1 cellular context compared by ENCODE assay signal in genomic region chr19:7925171-7925837, GRCh38.
TF ChIP-seq lines count a peak whose summit lies in the region.

No MANE protein-coding gene starts in this region.

TF ChIP-seq in WTC11, 78 proteins besides CTCF, POLR2A, EP300 and RAD21 (continued from another document and continues in another):
- TF ChIP-seq CDX4 (CRISPR knock-in tag; IDR thresholded peaks at IDR 0.05; ENCODE audit: borderline replicate concordance) (no peak), ZNF416 (CRISPR knock-in tag; IDR thresholded peaks at IDR 0.05) (peak; percentile 70; the same call in 1 of the 2 replicates), CREM (CRISPR knock-in tag; IDR thresholded peaks at IDR 0.05) (peak; percentile 55; the same call in 1 of the 2 replicates), MAX (CRISPR knock-in tag; IDR thresholded peaks at IDR 0.05) (peak; percentile 98), ZNF121 (CRISPR knock-in tag; IDR thresholded peaks at IDR 0.05) (no peak), SMAD3 (CRISPR knock-in tag; IDR thresholded peaks at IDR 0.05; ENCODE audit: borderline replicate concordance) (peak; percentile 91), ZNF423 (CRISPR knock-in tag; IDR thresholded peaks at IDR 0.05) (peak; percentile 66; the same call in 1 of the 2 replicates), AR (CRISPR knock-in tag; IDR thresholded peaks at IDR 0.05) (no peak), PRRX2 (CRISPR knock-in tag; IDR thresholded peaks at IDR 0.05) (no peak), TP53 (CRISPR knock-in tag; IDR thresholded peaks at IDR 0.05) (peak; percentile 97), RELA (CRISPR knock-in tag; IDR thresholded peaks at IDR 0.05; ENCODE audit: borderline replicate concordance) (peak; percentile 92; the same call in 1 of the 2 replicates), MXD4 (CRISPR knock-in tag; IDR thresholded peaks at IDR 0.05; ENCODE audit: borderline replicate concordance) (no peak), TCF7 (CRISPR knock-in tag; IDR thresholded peaks at IDR 0.05; ENCODE audit: low read depth) (peak; percentile 86; the same call in 1 of the 2 replicates), ZNF232 (CRISPR knock-in tag; IDR thresholded peaks at IDR 0.05) (peak; percentile 92), KAT7 (CRISPR knock-in tag; IDR thresholded peaks at IDR 0.05; ENCODE audit: borderline replicate concordance) (peak; percentile 92), PRDM15 (CRISPR knock-in tag; IDR thresholded peaks at IDR 0.05) (peak; percentile 48; the same call in 1 of the 2 replicates), ZNF512 (CRISPR knock-in tag; IDR thresholded peaks at IDR 0.05; ENCODE audit: borderline replicate concordance) (no peak), CREB1 (CRISPR knock-in tag; IDR thresholded peaks at IDR 0.05) (peak; percentile 88; the same call in 1 of the 2 replicates), TEAD4 (CRISPR knock-in tag; IDR thresholded peaks at IDR 0.05) (peak; percentile 65; the same call in 1 of the 2 replicates), MYBL2 (CRISPR knock-in tag; IDR thresholded peaks at IDR 0.05) (peak; percentile 94), ATF1 (CRISPR knock-in tag; IDR thresholded peaks at IDR 0.05) (peak; percentile 51; the same call in 1 of the 2 replicates), IRF2 (CRISPR knock-in tag; IDR thresholded peaks at IDR 0.05; ENCODE audit: borderline replicate concordance, low read depth) (no peak), TEAD1 (CRISPR knock-in tag; IDR thresholded peaks at IDR 0.05) (peak; percentile 96), ESRRA (CRISPR knock-in tag; IDR thresholded peaks at IDR 0.05; ENCODE audit: borderline replicate concordance) (peak; percentile 93), NFYB (CRISPR knock-in tag; conservative IDR thresholded peaks at IDR 0.05; ENCODE audit: low read depth) (peak; percentile 29), IRF1 (CRISPR knock-in tag; IDR thresholded peaks at IDR 0.05) (peak; percentile 77; the same call in 1 of the 2 replicates), AFF4 (CRISPR knock-in tag; IDR thresholded peaks at IDR 0.05; ENCODE audit: borderline replicate concordance) (no peak), HMGXB4 (CRISPR knock-in tag; IDR thresholded peaks at IDR 0.05) (peak; percentile 88), NR3C1 (CRISPR knock-in tag; conservative IDR thresholded peaks at IDR 0.05; ENCODE audit: low read depth) (peak; percentile 85; the same call in 1 of the 2 replicates)
- TF ChIP-seq, protein P1, sequence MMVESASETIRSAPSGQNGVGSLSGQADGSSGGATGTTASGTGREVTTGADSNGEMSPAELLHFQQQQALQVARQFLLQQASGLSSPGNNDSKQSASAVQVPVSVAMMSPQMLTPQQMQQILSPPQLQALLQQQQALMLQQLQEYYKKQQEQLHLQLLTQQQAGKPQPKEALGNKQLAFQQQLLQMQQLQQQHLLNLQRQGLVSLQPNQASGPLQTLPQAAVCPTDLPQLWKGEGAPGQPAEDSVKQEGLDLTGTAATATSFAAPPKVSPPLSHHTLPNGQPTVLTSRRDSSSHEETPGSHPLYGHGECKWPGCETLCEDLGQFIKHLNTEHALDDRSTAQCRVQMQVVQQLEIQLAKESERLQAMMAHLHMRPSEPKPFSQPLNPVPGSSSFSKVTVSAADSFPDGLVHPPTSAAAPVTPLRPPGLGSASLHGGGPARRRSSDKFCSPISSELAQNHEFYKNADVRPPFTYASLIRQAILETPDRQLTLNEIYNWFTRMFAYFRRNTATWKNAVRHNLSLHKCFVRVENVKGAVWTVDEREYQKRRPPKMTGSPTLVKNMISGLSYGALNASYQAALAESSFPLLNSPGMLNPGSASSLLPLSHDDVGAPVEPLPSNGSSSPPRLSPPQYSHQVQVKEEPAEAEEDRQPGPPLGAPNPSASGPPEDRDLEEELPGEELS (CRISPR knock-in tag; IDR thresholded peaks at IDR 0.05), result peak; percentile 99
- TF ChIP-seq, protein P2, sequence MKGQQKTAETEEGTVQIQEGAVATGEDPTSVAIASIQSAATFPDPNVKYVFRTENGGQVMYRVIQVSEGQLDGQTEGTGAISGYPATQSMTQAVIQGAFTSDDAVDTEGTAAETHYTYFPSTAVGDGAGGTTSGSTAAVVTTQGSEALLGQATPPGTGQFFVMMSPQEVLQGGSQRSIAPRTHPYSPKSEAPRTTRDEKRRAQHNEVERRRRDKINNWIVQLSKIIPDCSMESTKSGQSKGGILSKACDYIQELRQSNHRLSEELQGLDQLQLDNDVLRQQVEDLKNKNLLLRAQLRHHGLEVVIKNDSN (CRISPR knock-in tag; IDR thresholded peaks at IDR 0.05), result peak; percentile 58
- TF ChIP-seq, protein P3, sequence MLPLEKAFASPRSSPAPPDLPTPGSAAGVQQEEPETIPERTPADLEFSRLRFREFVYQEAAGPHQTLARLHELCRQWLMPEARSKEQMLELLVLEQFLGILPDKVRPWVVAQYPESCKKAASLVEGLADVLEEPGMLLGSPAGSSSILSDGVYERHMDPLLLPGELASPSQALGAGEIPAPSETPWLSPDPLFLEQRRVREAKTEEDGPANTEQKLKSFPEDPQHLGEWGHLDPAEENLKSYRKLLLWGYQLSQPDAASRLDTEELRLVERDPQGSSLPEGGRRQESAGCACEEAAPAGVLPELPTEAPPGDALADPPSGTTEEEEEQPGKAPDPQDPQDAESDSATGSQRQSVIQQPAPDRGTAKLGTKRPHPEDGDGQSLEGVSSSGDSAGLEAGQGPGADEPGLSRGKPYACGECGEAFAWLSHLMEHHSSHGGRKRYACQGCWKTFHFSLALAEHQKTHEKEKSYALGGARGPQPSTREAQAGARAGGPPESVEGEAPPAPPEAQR (CRISPR knock-in tag; IDR thresholded peaks at IDR 0.05), result no peak
